ENCODE assay signal across 9 cellular contexts in the genomic region with DNA sequence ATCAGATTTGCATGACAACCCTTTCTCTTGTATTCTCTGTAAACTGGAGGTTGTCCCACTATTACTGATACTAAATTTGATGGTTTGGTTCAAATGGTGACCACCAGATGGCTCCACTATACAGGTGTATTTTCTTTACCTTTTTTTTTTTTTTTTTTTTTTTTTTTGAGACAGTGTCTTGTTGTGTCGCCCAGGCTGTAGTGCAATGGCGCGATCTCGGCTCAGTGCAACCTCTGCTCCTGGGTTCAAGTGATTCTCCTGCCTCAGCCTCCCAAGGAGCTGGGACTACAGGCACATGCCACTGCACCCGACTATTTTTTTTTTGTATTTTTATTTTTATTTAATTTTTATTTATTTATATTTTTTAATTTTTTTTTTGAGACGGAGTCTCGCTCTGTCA. TPM values are rescaled to one million over a fixed set of nuclear protein-coding genes. Genes with fewer than 3 reads are reported as not detected.
A peak's percentile ranks its signal among the peaks of the same experiment; 100 is the strongest.
DNase-seq lines count a peak whose midpoint lies in the region; ATAC-seq and TF ChIP-seq lines count a peak whose summit lies in the region.
"Had no signal": no experiment of that assay in that cellular context is flagged by ENCODE, and none has a peak within 500 bp of the region (broad histone marks: within the 10 kb centered on the region; RNA-seq: fewer than 3 reads in every experiment).

No MANE protein-coding gene starts in this region.

- H3K4me3 ChIP-seq in heart left ventricle: no peak overlapping the region
- H3K4me3 ChIP-seq in right atrium auricular region: no peak overlapping the region
- H3K4me3 ChIP-seq: HAP-1 had no signal

- H3K4me1 ChIP-seq in heart left ventricle (peaks cover 4 to 34% (median 19%) of the 10 kb centered on the region in 12 donors), right atrium auricular region (peaks cover 0 to 20% of the 10 kb centered on the region in 2 donors)

- H3K9me3 ChIP-seq in heart left ventricle (no peaks in the 10 kb centered on the region), right atrium auricular region (no peaks in the 10 kb centered on the region)
- H3K9me3 ChIP-seq: HAP-1 had no signal

- no peaks in the 10 kb centered on the region for H3K27me3 ChIP-seq in heart left ventricle
- no peaks in the 10 kb centered on the region for H3K27me3 ChIP-seq in right atrium auricular region

- ATAC-seq in heart left ventricle (no peak), GM19463 (IDR thresholded peaks at IDR 0.05; ENCODE audit: unreplicated experiment) (no peak), HG02798 (IDR thresholded peaks at IDR 0.05; ENCODE audit: poor library complexity, unreplicated experiment) (no peak)

- intact Hi-C loops in heart left ventricle (cut with DNase I): no loop called here

- no peak for DNase-seq in heart left ventricle
- DNase-seq in right atrium auricular region (ENCODE audit: low spot score): no peak
- DNase-seq in M059J (ENCODE audit: low read depth): peak; percentile 49
- peak; percentile 24 for DNase-seq in activated CD8-positive, alpha-beta memory T cell treated with anti-CD3 and anti-CD28 coated beads, Interleukin-2, amount 50 U/mL, for 4 hours
- DNase-seq in iris pigment epithelial cell (ENCODE audit: low read depth): peak; percentile 16
- DNase-seq in medulla oblongata (ENCODE audit: extremely low spot score): no peak

- H3K27ac ChIP-seq in heart left ventricle (no peak overlapping the region), right atrium auricular region (no peak overlapping the region)

- TF ChIP-seq CTCF in heart left ventricle (IDR thresholded peaks at IDR 0.05) (peak; percentile 22 to 55 (median 32)), right atrium auricular region (IDR thresholded peaks at IDR 0.05) (peak in 1 of 2 donors; percentile 50)

- no peak for TF ChIP-seq POLR2A in heart left ventricle (IDR thresholded peaks at IDR 0.05)

- peaks cover 0 to 8% (median 0%) of the 10 kb centered on the region in 9 donors for H3K36me3 ChIP-seq in heart left ventricle
- no peaks in the 10 kb centered on the region for H3K36me3 ChIP-seq in right atrium auricular region

- 69 to 79% (median 72%) methylated on average over 7 of the region's 7 CpGs for WGBS in heart left ventricle, 4 donors

RNA-seq across cellular contexts. Expression of gene WTAP, which starts 6.6 kb away (rescaled TPM):
- total RNA-seq in heart left ventricle: 10 to 100 TPM; 39.0 to 70.2 (median 48.2) TPM
- polyA plus RNA-seq in heart left ventricle: 10 to 100 TPM; 30.7 to 75.3 TPM
- total RNA-seq in right atrium auricular region: 10 to 100 TPM; 43.4 to 45.3 TPM
- 79.6 and 106 TPM in 2 replicates for total RNA-seq in M059J (2014; rRNA removed; shearing (Covaris generic))

RNA-seq across cellular contexts. Expression of gene SOD2, which starts 27.7 kb away (rescaled TPM):
- total RNA-seq in heart left ventricle: 1,000 to 10,000 TPM in 1 of 9 donors, 100 to 1,000 TPM in 8; 599 to 1,000 (median 741) TPM
- polyA plus RNA-seq in heart left ventricle: 100 to 1,000 TPM; 263 to 459 TPM
- 100 to 1,000 TPM; 243 to 555 TPM for total RNA-seq in right atrium auricular region
- 73.2 and 108 TPM in 2 replicates for total RNA-seq in M059J (2014; rRNA removed; shearing (Covaris generic))

RNA-seq across cellular contexts. Expression of gene ACAT2, which starts 41.1 kb away (rescaled TPM):
- total RNA-seq in heart left ventricle (1 to 10 TPM; 1.3 to 9.9 (median 7.3) TPM), right atrium auricular region (1 to 10 TPM; 1.5 to 1.6 TPM)
- polyA plus RNA-seq in heart left ventricle: 10 to 100 TPM in 1 of 2 donors, 1 to 10 TPM in 1; 2.8 to 18.1 TPM
- 49.6 and 75.8 TPM in 2 replicates for total RNA-seq in M059J (2014; rRNA removed; shearing (Covaris generic))

Comparison
In these comparisons a context has a peak if more than half of its experiments do, and no peak if none do; other contexts are left out.
1. DNase-seq: peak in M059J (single experiment), activated CD8-positive, alpha-beta memory T cell treated with anti-CD3 and anti-CD28 coated beads, Interleukin-2, amount 50 U/mL, for 4 hours (single experiment) and iris pigment epithelial cell (single experiment); none in heart left ventricle (0 of 5), right atrium auricular region (single experiment) and medulla oblongata (single experiment).